Comparison of ENCODE assay signal across 9 cellular contexts in genomic region chr2:131105156-131105949, GRCh38. TPM values are rescaled to one million over a fixed set of nuclear protein-coding genes. Genes with fewer than 3 reads are reported as not detected.
DNase-seq lines count a peak whose midpoint lies in the region; ATAC-seq, FAIRE-seq and TF ChIP-seq lines count a peak whose summit lies in the region.
"Had no signal": no experiment of that assay in that cellular context is flagged by ENCODE, and none has a peak within 500 bp of the region (broad histone marks: within the 10 kb centered on the region; RNA-seq: fewer than 3 reads in every experiment).

Gene PLEKHB2 (plus strand): TSS chr2:131105336. CDS start chr2:131120942, 15,606 bp downstream.

- H3K4me1 ChIP-seq in ACC112 (ENCODE audit: control insufficient read depth, insufficient read depth, low read length, unreplicated experiment) = peaks cover 17% of the 10 kb centered on the region
- peaks cover 17% of the 10 kb centered on the region for H3K4me1 ChIP-seq in keratinocyte (ENCODE audit: control insufficient read depth, extremely low read depth, insufficient read depth, low read length)

- dilution Hi-C loops in keratinocyte (cut with MboI; ENCODE audit: extremely low pct_ligation_motif_present, low sequenced_read_pairs) = no loop called here

- H3K36me3 ChIP-seq in ACC112 (ENCODE audit: insufficient read depth, low read length) = peaks cover 5% of the 10 kb centered on the region
- H3K36me3 ChIP-seq in keratinocyte (ENCODE audit: control insufficient read depth in 2 of 2, extremely low read depth in 1 of 2, insufficient read depth in 2 of 2, low read length in 2 of 2) = no peaks in the 10 kb centered on the region

- H3K4me3 ChIP-seq in ACC112 (ENCODE audit: low read depth, low read length) (peak within 1 kb of the TSS; percentile 88), keratinocyte (ENCODE audit: control insufficient read depth in 2 of 3, extremely low read depth in 1 of 3, insufficient read depth in 2 of 3, low read depth in 1 of 3, low read length in 3 of 3) (peak within 1 kb of the TSS; percentile 78 to 86 (median 85))

- H3K9me3 ChIP-seq in keratinocyte (ENCODE audit: control insufficient read depth, low read depth, low read length) = no peaks in the 10 kb centered on the region

- peak within 1 kb of the TSS; percentile 80 for H2AFZ ChIP-seq in ACC112 (ENCODE audit: low read length, unreplicated experiment)
- H2AFZ ChIP-seq in keratinocyte (ENCODE audit: control insufficient read depth, low read length) = peak within 1 kb of the TSS; percentile 74

- no peak for FAIRE-seq in keratinocyte (lab: Jason Lieb, UNC)
- FAIRE-seq: TTC549 had no signal

- H3K9me1 ChIP-seq in keratinocyte (ENCODE audit: control insufficient read depth, extremely low read depth, insufficient read depth, low read length) = no peaks in the 10 kb centered on the region

- H3K79me2 ChIP-seq in ACC112 (ENCODE audit: control insufficient read depth, insufficient read depth, low read length, unreplicated experiment) (peaks cover 53% of the 10 kb centered on the region), keratinocyte (ENCODE audit: control insufficient read depth, insufficient read depth, low read length) (peaks cover 48% of the 10 kb centered on the region)

- peak; percentile 95 for DNase-seq in NCI-H2227 treated with DMSO at 0.1 percent for 48 hours (lab: John Stamatoyannopoulos, UW)
- DNase-seq in activated CD4-positive, CD25-positive, alpha-beta regulatory T cell (lab: John Stamatoyannopoulos, UW) = peak; percentile 83 to 90 (median 84)
- DNase-seq in caudate nucleus (lab: John Stamatoyannopoulos, UW) = peak in 60 of 61 donors; percentile 29 to 94 (median 87)
- no peak for DNase-seq in keratinocyte (ENCODE audit: low read depth, low spot score)
- DNase-seq in stimulated activated CD4-positive, alpha-beta T cell treated with anti-CD3 and anti-CD28 coated beads, Interleukin-15, amount 100 ng/mL, for 1 hour (ENCODE audit: low read depth in 1 of 2, low spot score in 1 of 2) = peak; percentile 89 to 93

- peak within 1 kb of the TSS; percentile 95 for H3K9ac ChIP-seq in keratinocyte (ENCODE audit: control insufficient read depth, extremely low read depth, insufficient read depth, low read length)

- TF ChIP-seq CTCF in keratinocyte (optimal IDR thresholded peaks at IDR 0.05 in 1 of 3, IDR thresholded peaks at IDR 0.05 in 1 of 3, conservative IDR thresholded peaks at IDR 0.05 in 1 of 3; ENCODE audit: extremely low read depth in 1 of 3, insufficient read depth in 2 of 3, low read length in 3 of 3) = peak in 2 of 3 experiments; percentile 6 to 20

- H3K27ac ChIP-seq in ACC112 (ENCODE audit: low read depth, low read length) (peak within 1 kb of the TSS; percentile 83), caudate nucleus (ENCODE audit: low read depth, low read length) (peak within 1 kb of the TSS; percentile 92), keratinocyte (ENCODE audit: control insufficient read depth, insufficient read depth, low read length) (peak within 1 kb of the TSS; percentile 93)

- peak within 1 kb of the TSS; percentile 88 for H3K4me2 ChIP-seq in keratinocyte (ENCODE audit: control insufficient read depth, extremely low read depth, insufficient read depth, low read depth, low read length)

- ATAC-seq in GM18520 (IDR thresholded peaks at IDR 0.05; ENCODE audit: unreplicated experiment) (peak; percentile 80), HG03060 (IDR thresholded peaks at IDR 0.05; ENCODE audit: low read depth, unreplicated experiment) (peak; percentile 55)

- peaks cover 10% of the 10 kb centered on the region for H4K20me1 ChIP-seq in keratinocyte (ENCODE audit: control insufficient read depth, extremely low read depth, insufficient read depth, low read length)

- no peaks in the 10 kb centered on the region for H3K27me3 ChIP-seq in ACC112 (ENCODE audit: insufficient read depth, low read length)
- no peaks in the 10 kb centered on the region for H3K27me3 ChIP-seq in keratinocyte (ENCODE audit: control insufficient read depth, extremely low read depth, insufficient read depth, low read length)

RNA-seq across cellular contexts. Expression of gene PLEKHB2, which starts in this region (rescaled TPM):
- polyA plus RNA-seq in keratinocyte = 74.9 to 77.0 TPM (median 75.5 TPM) in 3 replicates
- polyA plus RNA-seq in keratinocyte (2011; ENCODE audit: low read depth) = 63.1 TPM
- polyA plus RNA-seq in keratinocyte (2011; cell fraction: cytosol; rRNA removed) = 97.1 and 105 TPM in 2 replicates
- 85.2 and 96.0 TPM in 2 replicates for polyA plus RNA-seq in keratinocyte (2011; cell fraction: nucleus; rRNA removed)
- 56.6 and 73.4 TPM in 2 replicates for polyA plus RNA-seq in keratinocyte (2012; ENCODE audit: low replicate concordance)
- 75.1 to 128 TPM (median 121 TPM) in 3 replicates for polyA minus RNA-seq in keratinocyte
- polyA minus RNA-seq in keratinocyte (2011; cell fraction: cytosol; rRNA and poly(A)+ RNA removed) = 90.9 TPM
- polyA minus RNA-seq in keratinocyte (2011; cell fraction: nucleus; rRNA and poly(A)+ RNA removed) = 60.4 and 83.4 TPM in 2 replicates
